Comparison of ENCODE assay signal across 1 cellular context in genomic region chr6:43257746-43258145, GRCh38.
A peak's percentile ranks its signal among the peaks of the same experiment; 100 is the strongest.
TF ChIP-seq lines count a peak whose summit lies in the region.

No MANE protein-coding gene starts in this region.

TF ChIP-seq in HepG2, 621 proteins besides CTCF, POLR2A, EP300 and RAD21 (continued from another document and continues in another):
- peak; percentile 66 for TF ChIP-seq ZNF407 (CRISPR knock-in tag; IDR thresholded peaks at IDR 0.05; ENCODE audit: not compliant biosample characterization)
- TF ChIP-seq ZMYM4 (CRISPR knock-in tag; IDR thresholded peaks at IDR 0.05), result no peak
- TF ChIP-seq YY1 (IDR thresholded peaks at IDR 0.05; ENCODE audit: insufficient read depth, insufficient replicate concordance, low read depth, low read length), result peak; percentile 87
- no peak for TF ChIP-seq DBP (CRISPR knock-in tag; IDR thresholded peaks at IDR 0.05; ENCODE audit: not compliant biosample characterization)
- TF ChIP-seq SIN3B (IDR thresholded peaks at IDR 0.05; ENCODE audit: low read length), result no peak
- TF ChIP-seq PAWR (CRISPR knock-in tag; IDR thresholded peaks at IDR 0.05; ENCODE audit: borderline replicate concordance), result no peak
- TF ChIP-seq ZNF564 (CRISPR knock-in tag; IDR thresholded peaks at IDR 0.05), result 0 out of 2 replicates have a peak, but pooled peaks have one; percentile 44
- TF ChIP-seq HMGXB4 (CRISPR knock-in tag; IDR thresholded peaks at IDR 0.05; ENCODE audit: borderline replicate concordance in 1 of 2, low read depth in 1 of 2), result peak in 1 of 2 experiments; percentile 39; a peak in 1 of 4 replicates
- TF ChIP-seq MTERF4 (CRISPR knock-in tag; IDR thresholded peaks at IDR 0.05), result 0 out of 2 replicates have a peak, but pooled peaks have one; percentile 26
- TF ChIP-seq ZMAT3 (CRISPR knock-in tag; conservative IDR thresholded peaks at IDR 0.05), result no peak
- no peak for TF ChIP-seq ZNF652 (CRISPR knock-in tag; IDR thresholded peaks at IDR 0.05; ENCODE audit: borderline replicate concordance, low read depth)
- no peak for TF ChIP-seq ZSCAN21 (CRISPR knock-in tag; IDR thresholded peaks at IDR 0.05; ENCODE audit: borderline replicate concordance)
- no peak for TF ChIP-seq ZNF276 (CRISPR knock-in tag; IDR thresholded peaks at IDR 0.05; ENCODE audit: low read depth)
- TF ChIP-seq ZSCAN20 (CRISPR knock-in tag; IDR thresholded peaks at IDR 0.05; ENCODE audit: borderline replicate concordance), result no peak
- TF ChIP-seq ZNF160 (CRISPR knock-in tag; IDR thresholded peaks at IDR 0.05), result no peak
- no peak for TF ChIP-seq ZNF615 (CRISPR knock-in tag; IDR thresholded peaks at IDR 0.05; ENCODE audit: borderline replicate concordance)
- no peak for TF ChIP-seq HMG20A (CRISPR knock-in tag; IDR thresholded peaks at IDR 0.05; ENCODE audit: borderline replicate concordance)
- TF ChIP-seq ZNF512 (CRISPR knock-in tag; IDR thresholded peaks at IDR 0.05), result no peak
- TF ChIP-seq HCFC1 (IDR thresholded peaks at IDR 0.05; ENCODE audit: low read depth, low read length), result no peak
- TF ChIP-seq FIP1L1 (IDR thresholded peaks at IDR 0.05; ENCODE audit: borderline replicate concordance, insufficient read depth, low read depth, low read length), result no peak
- TF ChIP-seq HNRNPL (IDR thresholded peaks at IDR 0.05; ENCODE audit: low read depth, low read length), result no peak
- no peak for TF ChIP-seq ZNF768 (CRISPR knock-in tag; IDR thresholded peaks at IDR 0.05)
- no peak for TF ChIP-seq SATB2 (CRISPR knock-in tag; IDR thresholded peaks at IDR 0.05)
- TF ChIP-seq NFKB2 (CRISPR knock-in tag; IDR thresholded peaks at IDR 0.05; ENCODE audit: borderline replicate concordance), result peak; percentile 34; the same call in 1 of the 2 replicates
- TF ChIP-seq IKZF4 (CRISPR knock-in tag; IDR thresholded peaks at IDR 0.05; ENCODE audit: borderline replicate concordance, low read depth, not compliant biosample characterization), result peak; percentile 37
- TF ChIP-seq ZNF687 (CRISPR knock-in tag; IDR thresholded peaks at IDR 0.05), result peak; percentile 57
- no peak for TF ChIP-seq ZNF776 (CRISPR knock-in tag; IDR thresholded peaks at IDR 0.05)
- TF ChIP-seq CREB1 (IDR thresholded peaks at IDR 0.05), result no peak
- TF ChIP-seq CREB1 (CRISPR knock-in tag; IDR thresholded peaks at IDR 0.05), result no peak
- no peak for TF ChIP-seq NRL (CRISPR knock-in tag; IDR thresholded peaks at IDR 0.05; ENCODE audit: borderline replicate concordance)
- no peak for TF ChIP-seq MXD4 (CRISPR knock-in tag; IDR thresholded peaks at IDR 0.05)
- no peak for TF ChIP-seq FOXO1 (CRISPR knock-in tag; IDR thresholded peaks at IDR 0.05)
- TF ChIP-seq ELF3 (CRISPR knock-in tag; IDR thresholded peaks at IDR 0.05), result peak; percentile 36; the same call in 1 of the 2 replicates
